ENCODE assay signal across 20 cellular contexts in genomic region chr11:90840071-90840470, GRCh38.
"Had no signal": no experiment of that assay in that cellular context is flagged by ENCODE, and none has a peak within 500 bp of the region (broad histone marks: within the 10 kb centered on the region; RNA-seq: fewer than 3 reads in every experiment).

No MANE protein-coding gene starts in this region.

- H3K27me3 ChIP-seq: gastrocnemius medialis, heart right ventricle, neutrophil, stomach had no signal

- H3K9me3 ChIP-seq: gastrocnemius medialis, mucosa of descending colon, neutrophil, stomach had no signal

- FAIRE-seq: endothelial cell of umbilical vein had no signal

- H3K36me3 ChIP-seq: gastrocnemius medialis, heart right ventricle, neutrophil, stomach had no signal

- H3K27ac ChIP-seq: coronary artery, gastrocnemius medialis, heart right ventricle, neutrophil, stomach had no signal

- H3K4me1 ChIP-seq: gastrocnemius medialis, heart right ventricle, stomach had no signal

- DNase-seq: effector CD4-positive, alpha-beta T cell; endodermal cell; gastrocnemius medialis; heart right ventricle; hypothalamus; left cardiac atrium; left ventricle myocardium superior; mucosa of descending colon; naive thymus-derived CD8-positive, alpha-beta T cell; right cardiac atrium; small intestine; stimulated activated CD4-positive, alpha-beta T cell treated with anti-CD3 and anti-CD28 coated beads, Interleukin-12 subunit alpha, Interleukin-12 subunit beta, amount 100 ng/mL, for 4 hours; stimulated activated naive CD4-positive, alpha-beta T cell; stomach; substantia nigra had no signal

- ATAC-seq: esophagus mucosa; gastrocnemius medialis; heart right ventricle; left cardiac atrium; left ventricle myocardium superior; mucosa of descending colon; naive thymus-derived CD8-positive, alpha-beta T cell; right cardiac atrium had no signal

- H3K4me3 ChIP-seq: coronary artery, gastrocnemius medialis, heart right ventricle, lung, mucosa of descending colon, stomach had no signal
